Comparison of ENCODE assay signal across 15 cellular contexts in genomic region chr13:89380101-89380500, GRCh38.
DNase-seq lines count a peak whose midpoint lies in the region; ATAC-seq and TF ChIP-seq lines count a peak whose summit lies in the region.
"Had no signal": no experiment of that assay in that cellular context is flagged by ENCODE, and none has a peak within 500 bp of the region (broad histone marks: within the 10 kb centered on the region; RNA-seq: fewer than 3 reads in every experiment).

No MANE protein-coding gene starts in this region.

- no peaks in the 10 kb centered on the region for H3K9me3 ChIP-seq in testis
- H3K9me3 ChIP-seq: prostate gland had no signal

- no peak overlapping the region for H3K27ac ChIP-seq in testis
- H3K27ac ChIP-seq: prostate gland had no signal

- no peaks in the 10 kb centered on the region for H3K27me3 Mint-ChIP-seq in effector memory CD8-positive, alpha-beta T cell
- no peaks in the 10 kb centered on the region for H3K27me3 Mint-ChIP-seq in activated naive CD8-positive, alpha-beta T cell treated with anti-CD3 and anti-CD28 coated beads for 36 hours

- no peak overlapping the region for H3K27ac Mint-ChIP-seq in effector memory CD8-positive, alpha-beta T cell
- H3K27ac Mint-ChIP-seq in activated naive CD8-positive, alpha-beta T cell treated with anti-CD3 and anti-CD28 coated beads for 36 hours, result no peak overlapping the region
- H3K27ac Mint-ChIP-seq: activated T-helper 2 cell treated with anti-CD3 and anti-CD28 coated beads, Interferon-gamma antibody, Interleukin-2, Interleukin-4, amounts not matched to agents 10 μg/mL and 5 μg/mL and 100 μg/mL, durations not matched to agents 14 hours and 24 hours and 36 hours; brain; stimulated activated effector memory CD8-positive, alpha-beta T cell treated with anti-CD3 and anti-CD28 coated beads, Interleukin-12 subunit alpha, Interleukin-12 subunit beta, amount 100 ng/mL, for 72 hours had no signal

- peak; percentile 11 for DNase-seq in DMS153 (lab: John Stamatoyannopoulos, UW)
- peak; percentile 86 for DNase-seq in NCI-H748 treated with DMSO at 0.1 percent for 48 hours (lab: John Stamatoyannopoulos, UW)
- DNase-seq in kidney epithelial cell (ENCODE audit: low read depth), result peak; percentile 61
- no peak for DNase-seq in testis
- no peak for DNase-seq in effector memory CD8-positive, alpha-beta T cell
- DNase-seq in activated naive CD8-positive, alpha-beta T cell treated with anti-CD3 and anti-CD28 coated beads for 36 hours, result no peak
- DNase-seq: GDM1; stimulated activated CD4-positive, alpha-beta T cell treated with anti-CD3 and anti-CD28 coated beads, Interleukin-1b, Interleukin-23, amount 100 ng/mL, for 48 hours had no signal

- H3K4me1 Mint-ChIP-seq in effector memory CD8-positive, alpha-beta T cell (ENCODE audit: low read depth in 2 of 2), result no peaks in the 10 kb centered on the region
- no peaks in the 10 kb centered on the region for H3K4me1 Mint-ChIP-seq in activated naive CD8-positive, alpha-beta T cell treated with anti-CD3 and anti-CD28 coated beads for 36 hours
- H3K4me1 Mint-ChIP-seq: stimulated activated effector memory CD8-positive, alpha-beta T cell treated with anti-CD3 and anti-CD28 coated beads, Interleukin-12 subunit alpha, Interleukin-12 subunit beta, amount 100 ng/mL, for 72 hours had no signal

- no peaks in the 10 kb centered on the region for H3K36me3 Mint-ChIP-seq in effector memory CD8-positive, alpha-beta T cell (ENCODE audit: insufficient read depth)
- no peaks in the 10 kb centered on the region for H3K36me3 Mint-ChIP-seq in activated naive CD8-positive, alpha-beta T cell treated with anti-CD3 and anti-CD28 coated beads for 36 hours
- H3K36me3 Mint-ChIP-seq: brain; stimulated activated effector memory CD8-positive, alpha-beta T cell treated with anti-CD3 and anti-CD28 coated beads, Interleukin-12 subunit alpha, Interleukin-12 subunit beta, amount 100 ng/mL, for 72 hours had no signal

- no peak for TF ChIP-seq POLR2A in testis (IDR thresholded peaks at IDR 0.05)

- no peaks in the 10 kb centered on the region for H3K36me3 ChIP-seq in kidney epithelial cell (ENCODE audit: control insufficient read depth, insufficient read depth, low read length)
- no peaks in the 10 kb centered on the region for H3K36me3 ChIP-seq in testis (ENCODE audit: low read depth, missing control alignments)
- H3K36me3 ChIP-seq: prostate gland had no signal

- no peaks in the 10 kb centered on the region for H3K4me1 ChIP-seq in testis
- H3K4me1 ChIP-seq: prostate gland had no signal

- H3K27me3 ChIP-seq in kidney epithelial cell (ENCODE audit: control insufficient read depth, insufficient read depth, low read length) (no peaks in the 10 kb centered on the region), testis (no peaks in the 10 kb centered on the region)

- ATAC-seq in HG02981 (IDR thresholded peaks at IDR 0.05; ENCODE audit: unreplicated experiment) (peak; percentile 73), HG03045 (IDR thresholded peaks at IDR 0.05; ENCODE audit: unreplicated experiment) (no peak)
- no peak for ATAC-seq in effector memory CD8-positive, alpha-beta T cell (replicated peaks)
- ATAC-seq: K562; stimulated activated effector memory CD8-positive, alpha-beta T cell treated with anti-CD3 and anti-CD28 coated beads, Interleukin-12 subunit alpha, Interleukin-12 subunit beta, amount 100 ng/mL, for 72 hours had no signal

- H3K4me3 ChIP-seq in kidney epithelial cell (ENCODE audit: low read depth, low read length) (no peak overlapping the region), testis (no peak overlapping the region)
- H3K4me3 ChIP-seq: K562, prostate gland had no signal

- intact Hi-C loops in testis (cut with DNase I; ENCODE audit: low total_unique reads), result no loop called here

- TF ChIP-seq CTCF in kidney epithelial cell (IDR thresholded peaks at IDR 0.05; ENCODE audit: insufficient read depth, low read length, poor library complexity, severe bottlenecking) (no peak), testis (IDR thresholded peaks at IDR 0.05) (no peak)

- H3K9me3 Mint-ChIP-seq in effector memory CD8-positive, alpha-beta T cell, result peaks cover 5 to 7% of the 10 kb centered on the region in 2 donors
- peaks cover 5% of the 10 kb centered on the region for H3K9me3 Mint-ChIP-seq in activated naive CD8-positive, alpha-beta T cell treated with anti-CD3 and anti-CD28 coated beads for 36 hours

- 92 to 96% methylated on average over 3 of the region's 3 CpGs for WGBS in testis, 2 donors

- no peak overlapping the region for H3K4me3 Mint-ChIP-seq in effector memory CD8-positive, alpha-beta T cell
- no peak overlapping the region for H3K4me3 Mint-ChIP-seq in activated naive CD8-positive, alpha-beta T cell treated with anti-CD3 and anti-CD28 coated beads for 36 hours
- H3K4me3 Mint-ChIP-seq: brain; stimulated activated effector memory CD8-positive, alpha-beta T cell treated with anti-CD3 and anti-CD28 coated beads, Interleukin-12 subunit alpha, Interleukin-12 subunit beta, amount 100 ng/mL, for 72 hours had no signal

Comparison
In these comparisons a context has a peak if more than half of its experiments do, and no peak if none do; other contexts are left out.
1. DNase-seq: peak in DMS153 (single experiment), NCI-H748 treated with DMSO at 0.1 percent for 48 hours (single experiment) and kidney epithelial cell (single experiment); none in testis (single experiment), effector memory CD8-positive, alpha-beta T cell (0 of 3) and activated naive CD8-positive, alpha-beta T cell treated with anti-CD3 and anti-CD28 coated beads for 36 hours (single experiment).